1 cellular context compared by ENCODE assay signal in genomic region chr3:141796436-141797166, GRCh38.
TF ChIP-seq lines count a peak whose summit lies in the region.

No MANE protein-coding gene starts in this region.

TF ChIP-seq in WTC11, 78 proteins besides CTCF, POLR2A, EP300 and RAD21 (continued from another document):
- TF ChIP-seq FOXP4 (CRISPR knock-in tag; IDR thresholded peaks at IDR 0.05) (no peak), IRF2 (CRISPR knock-in tag; IDR thresholded peaks at IDR 0.05; ENCODE audit: borderline replicate concordance, low read depth) (no peak), NR1H2 (CRISPR knock-in tag; IDR thresholded peaks at IDR 0.05) (peak; percentile 14; the same call in 1 of the 2 replicates)
